1 cellular context compared by ENCODE assay signal in genomic region chr1:2394220-2394619, GRCh38.
TF ChIP-seq lines count a peak whose summit lies in the region.

No MANE protein-coding gene starts in this region.

TF ChIP-seq in HEK293, 187 proteins besides CTCF, POLR2A, EP300 and RAD21 (continued from another document):
- TF ChIP-seq, protein P1, sequence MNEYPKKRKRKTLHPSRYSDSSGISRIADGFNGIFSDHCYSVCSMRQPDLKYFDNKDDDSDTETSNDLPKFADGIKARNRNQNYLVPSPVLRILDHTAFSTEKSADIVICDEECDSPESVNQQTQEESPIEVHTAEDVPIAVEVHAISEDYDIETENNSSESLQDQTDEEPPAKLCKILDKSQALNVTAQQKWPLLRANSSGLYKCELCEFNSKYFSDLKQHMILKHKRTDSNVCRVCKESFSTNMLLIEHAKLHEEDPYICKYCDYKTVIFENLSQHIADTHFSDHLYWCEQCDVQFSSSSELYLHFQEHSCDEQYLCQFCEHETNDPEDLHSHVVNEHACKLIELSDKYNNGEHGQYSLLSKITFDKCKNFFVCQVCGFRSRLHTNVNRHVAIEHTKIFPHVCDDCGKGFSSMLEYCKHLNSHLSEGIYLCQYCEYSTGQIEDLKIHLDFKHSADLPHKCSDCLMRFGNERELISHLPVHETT (tag by site-specific recombination; IDR thresholded peaks at IDR 0.05) = no peak
- peak; percentile 98 for TF ChIP-seq SCRT2 (tag by site-specific recombination; IDR thresholded peaks at IDR 0.05)
